ENCODE assay signal across 28 cellular contexts in genomic region chr5:113673041-113673440, GRCh38.
"Had no signal": no experiment of that assay in that cellular context is flagged by ENCODE, and none has a peak within 500 bp of the region (broad histone marks: within the 10 kb centered on the region; RNA-seq: fewer than 3 reads in every experiment).

No MANE protein-coding gene starts in this region.

- H3K4me1 ChIP-seq: stomach, suprapubic skin, testis, thyroid gland, tibial artery, tibial nerve, transverse colon, upper lobe of left lung, upper lobe of right lung, uterus, vagina had no signal

- H3K27ac Mint-ChIP-seq: stimulated activated effector memory CD8-positive, alpha-beta T cell treated with anti-CD3 and anti-CD28 coated beads, Interleukin-12 subunit alpha, Interleukin-12 subunit beta, amount 100 ng/mL, for 72 hours; stimulated activated memory B cell treated with anti-CD40 and anti-IgM and Interleukin-4, amounts not matched to agents 10 μg/mL and 1 μg/mL and 100 μg/mL, for 72 hours; stimulated activated naive B cell treated with anti-CD40 and anti-IgM and Interleukin-4, amounts not matched to agents 10 μg/mL and 1 μg/mL and 100 μg/mL, for 72 hours; stimulated activated naive CD8-positive, alpha-beta T cell treated with anti-CD3 and anti-CD28 coated beads, Interleukin-15, amount 100 ng/mL, for 72 hours; stimulated activated naive CD8-positive, alpha-beta T cell treated with anti-CD3 and anti-CD28 coated beads, Interleukin-15, Interleukin-2, amounts not matched to agents 100 ng/mL and 50 ng/mL, for 24 hours; type B pancreatic cell had no signal

- ATAC-seq: stimulated activated effector memory CD8-positive, alpha-beta T cell treated with anti-CD3 and anti-CD28 coated beads, Interleukin-12 subunit alpha, Interleukin-12 subunit beta, amount 100 ng/mL, for 72 hours; stimulated activated memory B cell treated with anti-CD40 and anti-IgM and Interleukin-4, amounts not matched to agents 10 μg/mL and 1 μg/mL and 100 μg/mL, for 72 hours; stimulated activated naive B cell treated with anti-CD40 and anti-IgM and Interleukin-4, amounts not matched to agents 10 μg/mL and 1 μg/mL and 100 μg/mL, for 72 hours; stimulated activated naive CD8-positive, alpha-beta T cell treated with anti-CD3 and anti-CD28 coated beads, Interleukin-15, amount 100 ng/mL, for 72 hours; stimulated activated naive CD8-positive, alpha-beta T cell treated with anti-CD3 and anti-CD28 coated beads, Interleukin-15, Interleukin-2, amounts not matched to agents 100 U/mL and 50 U/mL, for 24 hours; upper lobe of right lung had no signal

- DNase-seq: stimulated activated CD4-positive, alpha-beta T cell treated with anti-CD3 and anti-CD28 coated beads, Interleukin-2, amount 100 ng/mL, for 48 hours; stimulated activated CD4-positive, alpha-beta T cell treated with anti-CD3 and anti-CD28 coated beads, Interleukin-4, amount 100 ng/mL, for 1 hour; stimulated activated CD4-positive, alpha-beta T cell treated with anti-CD3 and anti-CD28 coated beads, Interleukin-4, amount 100 ng/mL, for 24 hours; stimulated activated CD4-positive, alpha-beta T cell treated with anti-CD3 and anti-CD28 coated beads, Interleukin-4, amount 100 ng/mL, for 4 hours; stimulated activated CD8-positive, alpha-beta memory T cell treated with anti-CD3 and anti-CD28 coated beads, Interleukin-4, amount 100 ng/mL, for 48 hours; stimulated activated naive B cell treated with anti-CD40 and anti-IgM and Interleukin-4, amounts not matched to agents 10 μg/mL and 1 μg/mL and 100 μg/mL, for 72 hours; stimulated activated naive CD4-positive, alpha-beta T cell; stimulated activated naive CD4-positive, alpha-beta T cell treated with Interleukin-2 at 50 U/mL for 16 hours; stimulated activated naive CD8-positive, alpha-beta T cell treated with anti-CD3 and anti-CD28 coated beads, Interleukin-15, amount 100 ng/mL, for 72 hours; stimulated activated naive CD8-positive, alpha-beta T cell treated with anti-CD3 and anti-CD28 coated beads, Interleukin-15, Interleukin-2, amounts not matched to agents 100 U/mL and 50 U/mL, for 24 hours; stomach; substantia nigra; testis; thyroid gland; tibial artery; transverse colon; trophoblast cell; upper lobe of left lung; upper lobe of right lung; uterus had no signal

- H3K4me3 Mint-ChIP-seq: stimulated activated effector memory CD8-positive, alpha-beta T cell treated with anti-CD3 and anti-CD28 coated beads, Interleukin-12 subunit alpha, Interleukin-12 subunit beta, amount 100 ng/mL, for 72 hours; stimulated activated memory B cell treated with anti-CD40 and anti-IgM and Interleukin-4, amounts not matched to agents 10 μg/mL and 1 μg/mL and 100 μg/mL, for 72 hours; stimulated activated naive B cell treated with anti-CD40 and anti-IgM and Interleukin-4, amounts not matched to agents 10 μg/mL and 1 μg/mL and 100 μg/mL, for 72 hours; stimulated activated naive CD8-positive, alpha-beta T cell treated with anti-CD3 and anti-CD28 coated beads, Interleukin-15, amount 100 ng/mL, for 72 hours; stimulated activated naive CD8-positive, alpha-beta T cell treated with anti-CD3 and anti-CD28 coated beads, Interleukin-15, Interleukin-2, amounts not matched to agents 100 ng/mL and 50 ng/mL, for 24 hours; type B pancreatic cell had no signal

- H3K27me3 ChIP-seq: suprapubic skin, testis, thyroid gland, tibial artery, tibial nerve, transverse colon, upper lobe of left lung, upper lobe of right lung, uterus, vagina had no signal

- H3K4me1 Mint-ChIP-seq: stimulated activated effector memory CD8-positive, alpha-beta T cell treated with anti-CD3 and anti-CD28 coated beads, Interleukin-12 subunit alpha, Interleukin-12 subunit beta, amount 100 ng/mL, for 72 hours; stimulated activated memory B cell treated with anti-CD40 and anti-IgM and Interleukin-4, amounts not matched to agents 10 μg/mL and 1 μg/mL and 100 μg/mL, for 72 hours; stimulated activated naive B cell treated with anti-CD40 and anti-IgM and Interleukin-4, amounts not matched to agents 10 μg/mL and 1 μg/mL and 100 μg/mL, for 72 hours; stimulated activated naive CD8-positive, alpha-beta T cell treated with anti-CD3 and anti-CD28 coated beads, Interleukin-15, amount 100 ng/mL, for 72 hours had no signal

- H3K4me3 ChIP-seq: stomach, suprapubic skin, testis, thoracic aorta, thyroid gland, tibial artery, tibial nerve, transverse colon, upper lobe of left lung, upper lobe of right lung, uterus, vagina had no signal

- H3K27me3 Mint-ChIP-seq: stimulated activated memory B cell treated with anti-CD40 and anti-IgM and Interleukin-4, amounts not matched to agents 10 μg/mL and 1 μg/mL and 100 μg/mL, for 72 hours; stimulated activated naive CD8-positive, alpha-beta T cell treated with anti-CD3 and anti-CD28 coated beads, Interleukin-15, amount 100 ng/mL, for 72 hours; type B pancreatic cell had no signal

- H3K9me3 Mint-ChIP-seq: stimulated activated effector memory CD8-positive, alpha-beta T cell treated with anti-CD3 and anti-CD28 coated beads, Interleukin-12 subunit alpha, Interleukin-12 subunit beta, amount 100 ng/mL, for 72 hours; stimulated activated naive CD8-positive, alpha-beta T cell treated with anti-CD3 and anti-CD28 coated beads, Interleukin-15, Interleukin-2, amounts not matched to agents 100 ng/mL and 50 ng/mL, for 24 hours had no signal

- H3K36me3 Mint-ChIP-seq: stimulated activated effector memory CD8-positive, alpha-beta T cell treated with anti-CD3 and anti-CD28 coated beads, Interleukin-12 subunit alpha, Interleukin-12 subunit beta, amount 100 ng/mL, for 72 hours; stimulated activated memory B cell treated with anti-CD40 and anti-IgM and Interleukin-4, amounts not matched to agents 10 μg/mL and 1 μg/mL and 100 μg/mL, for 72 hours; stimulated activated naive B cell treated with anti-CD40 and anti-IgM and Interleukin-4, amounts not matched to agents 10 μg/mL and 1 μg/mL and 100 μg/mL, for 72 hours; type B pancreatic cell had no signal

- H3K9me3 ChIP-seq: stomach, suprapubic skin, testis, thoracic aorta, thyroid gland, tibial artery, transverse colon, upper lobe of left lung, upper lobe of right lung, uterus, vagina had no signal

- H3K36me3 ChIP-seq: stomach, suprapubic skin, thoracic aorta, thyroid gland, tibial artery, tibial nerve, transverse colon, upper lobe of left lung, upper lobe of right lung, uterus, vagina had no signal

- H3K27ac ChIP-seq: stomach, suprapubic skin, testis, thoracic aorta, thyroid gland, tibial artery, tibial nerve, transverse colon, upper lobe of left lung, upper lobe of right lung, uterus, vagina had no signal
